ENCODE assay signal across 1 cellular context in genomic region chr7:27735165-27735564, GRCh38.
TF ChIP-seq lines count a peak whose summit lies in the region.

No MANE protein-coding gene starts in this region.

TF ChIP-seq in HepG2, 621 proteins besides CTCF, POLR2A, EP300 and RAD21 (continued from another document):
- TF ChIP-seq ARID3A (IDR thresholded peaks at IDR 0.05; ENCODE audit: low read depth, low read length): peak; percentile 45
- TF ChIP-seq NR2C2 (CRISPR knock-in tag; IDR thresholded peaks at IDR 0.05; ENCODE audit: borderline replicate concordance): 0 out of 2 replicates have a peak, but pooled peaks have one; percentile 10
- peak; percentile 67 for TF ChIP-seq HNF4G (IDR thresholded peaks at IDR 0.05; ENCODE audit: borderline replicate concordance, low read depth, low read length)
- no peak for TF ChIP-seq HNF4G (CRISPR knock-in tag; IDR thresholded peaks at IDR 0.05; ENCODE audit: borderline replicate concordance, low read depth)
- TF ChIP-seq THAP11 (CRISPR knock-in tag; IDR thresholded peaks at IDR 0.05): 0 out of 2 replicates have a peak, but pooled peaks have one; percentile 12
- TF ChIP-seq ZBTB1 (CRISPR knock-in tag; IDR thresholded peaks at IDR 0.05; ENCODE audit: borderline replicate concordance): no peak
- TF ChIP-seq NR2F1 (CRISPR knock-in tag; IDR thresholded peaks at IDR 0.05): peak; percentile 85 to 94
- TF ChIP-seq MED1 (CRISPR knock-in tag; IDR thresholded peaks at IDR 0.05): 0 out of 2 replicates have a peak, but pooled peaks have one; percentile 20
- TF ChIP-seq HDAC2 (CRISPR knock-in tag; IDR thresholded peaks at IDR 0.05): peak; percentile 42; the same call in 1 of the 2 replicates
- TF ChIP-seq HNF4A (CRISPR knock-in tag; IDR thresholded peaks at IDR 0.05): peak; percentile 79
- TF ChIP-seq ZBTB3 (CRISPR knock-in tag; IDR thresholded peaks at IDR 0.05; ENCODE audit: borderline replicate concordance, low read depth): no peak
- peak; percentile 52; the same call in 1 of the 2 replicates for TF ChIP-seq NCOA2 (CRISPR knock-in tag; IDR thresholded peaks at IDR 0.05)
- TF ChIP-seq SMAD9 (CRISPR knock-in tag; IDR thresholded peaks at IDR 0.05): no peak
- TF ChIP-seq ZKSCAN1 (IDR thresholded peaks at IDR 0.05; ENCODE audit: low read length): no peak
- no peak for TF ChIP-seq YEATS2 (CRISPR knock-in tag; IDR thresholded peaks at IDR 0.05; ENCODE audit: borderline replicate concordance)
- peak; percentile 58; the same call in 1 of the 2 replicates for TF ChIP-seq NFIC (IDR thresholded peaks at IDR 0.05; ENCODE audit: low read length)
- TF ChIP-seq MIXL1 (CRISPR knock-in tag; IDR thresholded peaks at IDR 0.05): 0 out of 2 replicates have a peak, but pooled peaks have one; percentile 22
- TF ChIP-seq MAX (IDR thresholded peaks at IDR 0.05): no peak
- TF ChIP-seq ZNF674 (CRISPR knock-in tag; IDR thresholded peaks at IDR 0.05; ENCODE audit: low read depth): no peak
- no peak for TF ChIP-seq HNRNPH1 (optimal IDR thresholded peaks at IDR 0.05; ENCODE audit: low read depth, low read length)
- no peak for TF ChIP-seq ZFYVE20 (CRISPR knock-in tag; IDR thresholded peaks at IDR 0.05; ENCODE audit: borderline replicate concordance, low read depth)
- no peak for TF ChIP-seq ZSCAN9 (CRISPR knock-in tag; IDR thresholded peaks at IDR 0.05; ENCODE audit: borderline replicate concordance)
- TF ChIP-seq HNRNPK (IDR thresholded peaks at IDR 0.05; ENCODE audit: low read depth, low read length, poor library complexity, severe bottlenecking): no peak
- TF ChIP-seq FOXA3 (CRISPR knock-in tag; IDR thresholded peaks at IDR 0.05): peak; percentile 85
- no peak for TF ChIP-seq MAFF (IDR thresholded peaks at IDR 0.05; ENCODE audit: low read depth, low read length)
- TF ChIP-seq ATF4 (CRISPR knock-in tag; IDR thresholded peaks at IDR 0.05): no peak
- TF ChIP-seq MBNL3 (CRISPR knock-in tag; conservative IDR thresholded peaks at IDR 0.05): no peak
- TF ChIP-seq AHDC1 (CRISPR knock-in tag; IDR thresholded peaks at IDR 0.05; ENCODE audit: borderline replicate concordance): peak; percentile 21; the same call in 1 of the 2 replicates
- TF ChIP-seq ZNF589 (CRISPR knock-in tag; conservative IDR thresholded peaks at IDR 0.05): no peak
- TF ChIP-seq XBP1 (CRISPR knock-in tag; IDR thresholded peaks at IDR 0.05): no peak
- TF ChIP-seq FOXA1 (IDR thresholded peaks at IDR 0.05): no peak
- peak; percentile 51; the same call in 1 of the 2 replicates for TF ChIP-seq FOXA1 (CRISPR knock-in tag; IDR thresholded peaks at IDR 0.05)
- no peak for TF ChIP-seq HIVEP1 (CRISPR knock-in tag; IDR thresholded peaks at IDR 0.05)
- TF ChIP-seq ZBTB39 (CRISPR knock-in tag; IDR thresholded peaks at IDR 0.05): 0 out of 2 replicates have a peak, but pooled peaks have one; percentile 39
- TF ChIP-seq RARA (CRISPR knock-in tag; IDR thresholded peaks at IDR 0.05): peak; percentile 36; the same call in 1 of the 2 replicates
- peak; percentile 66; the same call in 1 of the 2 replicates for TF ChIP-seq CEBPG (CRISPR knock-in tag; IDR thresholded peaks at IDR 0.05)
- peak; percentile 89 for TF ChIP-seq ARID5B (CRISPR knock-in tag; IDR thresholded peaks at IDR 0.05)
- no peak for TF ChIP-seq NFIB (CRISPR knock-in tag; IDR thresholded peaks at IDR 0.05; ENCODE audit: borderline replicate concordance)
- no peak for TF ChIP-seq GZF1 (CRISPR knock-in tag; IDR thresholded peaks at IDR 0.05)
- no peak for TF ChIP-seq CREB1 (IDR thresholded peaks at IDR 0.05)
- peak; percentile 45; the same call in 1 of the 2 replicates for TF ChIP-seq CREB1 (CRISPR knock-in tag; IDR thresholded peaks at IDR 0.05)
- peak; percentile 93 for TF ChIP-seq NR2F2 (IDR thresholded peaks at IDR 0.05; ENCODE audit: borderline replicate concordance, low read depth)
- peak; percentile 51; the same call in 1 of the 2 replicates for TF ChIP-seq HMG20A (CRISPR knock-in tag; IDR thresholded peaks at IDR 0.05; ENCODE audit: borderline replicate concordance)
- peak; percentile 95 for TF ChIP-seq PPARG (CRISPR knock-in tag; conservative IDR thresholded peaks at IDR 0.05)
- no peak for TF ChIP-seq RFXANK (CRISPR knock-in tag; IDR thresholded peaks at IDR 0.05)
- peak; percentile 46; the same call in 1 of the 2 replicates for TF ChIP-seq SOX5 (CRISPR knock-in tag; IDR thresholded peaks at IDR 0.05; ENCODE audit: borderline replicate concordance)
- no peak for TF ChIP-seq IRF9 (CRISPR knock-in tag; IDR thresholded peaks at IDR 0.05; ENCODE audit: borderline replicate concordance)
- TF ChIP-seq SAP130 (CRISPR knock-in tag; IDR thresholded peaks at IDR 0.05; ENCODE audit: low read depth): peak; percentile 37; the same call in 1 of the 2 replicates
- TF ChIP-seq ZNF513 (CRISPR knock-in tag; conservative IDR thresholded peaks at IDR 0.05): no peak
TF ChIP-seq in HepG2: peak in this region for 37.
